In genomic region chr3:13627681-13628080, GRCh38 we compare ENCODE assay signal across 33 cellular contexts.
"Had no signal": no experiment of that assay in that cellular context is flagged by ENCODE, and none has a peak within 500 bp of the region (broad histone marks: within the 10 kb centered on the region; RNA-seq: fewer than 3 reads in every experiment).

No MANE protein-coding gene starts in this region.

- H3K27ac ChIP-seq: ascending aorta, cardiac muscle cell, PC-9, SJCRH30, SK-N-MC, WERI-Rb-1 had no signal

- H3K9me3 ChIP-seq: ascending aorta, SJCRH30 had no signal

- H3K27me3 ChIP-seq: ascending aorta, cardiac muscle cell had no signal

- H3K36me3 ChIP-seq: cardiac muscle cell, SJCRH30, WERI-Rb-1 had no signal

- H3K4me1 ChIP-seq: ascending aorta, SJCRH30 had no signal

- DNase-seq: activated CD4-positive, alpha-beta T cell treated with anti-CD3 and anti-CD28 coated beads for 1 hour; activated CD4-positive, alpha-beta T cell treated with anti-CD3 and anti-CD28 coated beads for 48 hours; activated CD4-positive, alpha-beta T cell treated with anti-CD3 and anti-CD28 coated beads, Interleukin-2, amount 50 U/mL, for 4 hours; activated CD4-positive, CD25-positive, alpha-beta regulatory T cell; activated CD8-positive, alpha-beta T cell treated with anti-CD3 and anti-CD28 coated beads for 36 hours; activated effector memory CD4-positive, alpha-beta T cell treated with anti-CD3 and anti-CD28 coated beads, Interleukin-2, amount 50 U/mL, for 16 hours; activated naive CD4-positive, alpha-beta T cell; activated naive CD4-positive, alpha-beta T cell treated with anti-CD3 and anti-CD28 coated beads, Interleukin-2, amount 50 U/mL, for 16 hours; activated naive CD8-positive, alpha-beta T cell treated with anti-CD3 and anti-CD28 coated beads for 36 hours; activated T-cell treated with anti-CD3 and anti-CD28 coated beads, Interleukin-2, amount 50 U/mL, for 1 hour; activated T-cell treated with anti-CD3 and anti-CD28 coated beads, Interleukin-2, amount 50 U/mL, for 72 hours; amygdala; Karpas-422; KBM-7; NCI-H1105; NCI-H1417 treated with DMSO at 0.1 percent for 48 hours; NCI-H187 treated with DMSO at 0.1 percent for 48 hours; NCI-H2081; NCI-H2171 treated with DMSO at 0.1 percent for 48 hours; NCI-H2227 treated with DMSO at 0.1 percent for 48 hours; NCI-H446; NCI-H510A treated with DMSO at 0.1 percent for 48 hours; NCI-H69; PC-9; SHP77; SJCRH30; T1000; WERI-Rb-1 had no signal

- H3K4me3 ChIP-seq: ascending aorta, cardiac muscle cell, PC-9, SJCRH30, SK-N-MC had no signal

- ATAC-seq: activated CD8-positive, alpha-beta T cell treated with anti-CD3 and anti-CD28 coated beads for 36 hours; activated T-cell treated with anti-CD3 and anti-CD28 coated beads, Interleukin-2, amount 50 U/mL, for 72 hours; activated T-helper 17 cell treated with anti-CD3 and anti-CD28 coated beads, Interleukin-2, amount 50 U/mL, for 72 hours had no signal

- FAIRE-seq: RCC 7860 had no signal
